ENCODE assay signal across 3 cellular contexts in the genomic region with DNA sequence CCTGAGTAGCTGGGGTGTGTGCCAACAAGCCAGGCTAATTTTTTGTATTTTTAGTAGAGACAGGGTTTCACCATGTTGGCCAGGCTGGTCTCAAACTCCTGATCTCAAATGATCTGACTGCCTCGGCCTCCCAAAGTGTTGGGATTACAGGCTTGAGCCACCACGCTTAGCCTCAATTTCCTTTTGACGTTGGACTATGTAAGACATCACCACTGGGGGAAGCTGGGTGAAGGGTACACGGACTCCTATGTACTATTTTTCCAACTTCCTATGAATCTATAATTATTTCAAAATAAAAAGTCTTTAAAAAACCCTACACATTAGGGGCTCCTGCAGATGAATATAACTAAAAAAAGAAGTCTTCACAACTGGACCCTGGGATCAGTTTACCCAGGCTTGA.
"Had no signal": no experiment of that assay in that cellular context is flagged by ENCODE, and none has a peak within 500 bp of the region (broad histone marks: within the 10 kb centered on the region; RNA-seq: fewer than 3 reads in every experiment).

No MANE protein-coding gene starts in this region.

- DNase-seq: GDM1, GF-D8 had no signal

- H3K4me3 ChIP-seq: GM12878 had no signal
